ENCODE assay signal across 9 cellular contexts in the genomic region with DNA sequence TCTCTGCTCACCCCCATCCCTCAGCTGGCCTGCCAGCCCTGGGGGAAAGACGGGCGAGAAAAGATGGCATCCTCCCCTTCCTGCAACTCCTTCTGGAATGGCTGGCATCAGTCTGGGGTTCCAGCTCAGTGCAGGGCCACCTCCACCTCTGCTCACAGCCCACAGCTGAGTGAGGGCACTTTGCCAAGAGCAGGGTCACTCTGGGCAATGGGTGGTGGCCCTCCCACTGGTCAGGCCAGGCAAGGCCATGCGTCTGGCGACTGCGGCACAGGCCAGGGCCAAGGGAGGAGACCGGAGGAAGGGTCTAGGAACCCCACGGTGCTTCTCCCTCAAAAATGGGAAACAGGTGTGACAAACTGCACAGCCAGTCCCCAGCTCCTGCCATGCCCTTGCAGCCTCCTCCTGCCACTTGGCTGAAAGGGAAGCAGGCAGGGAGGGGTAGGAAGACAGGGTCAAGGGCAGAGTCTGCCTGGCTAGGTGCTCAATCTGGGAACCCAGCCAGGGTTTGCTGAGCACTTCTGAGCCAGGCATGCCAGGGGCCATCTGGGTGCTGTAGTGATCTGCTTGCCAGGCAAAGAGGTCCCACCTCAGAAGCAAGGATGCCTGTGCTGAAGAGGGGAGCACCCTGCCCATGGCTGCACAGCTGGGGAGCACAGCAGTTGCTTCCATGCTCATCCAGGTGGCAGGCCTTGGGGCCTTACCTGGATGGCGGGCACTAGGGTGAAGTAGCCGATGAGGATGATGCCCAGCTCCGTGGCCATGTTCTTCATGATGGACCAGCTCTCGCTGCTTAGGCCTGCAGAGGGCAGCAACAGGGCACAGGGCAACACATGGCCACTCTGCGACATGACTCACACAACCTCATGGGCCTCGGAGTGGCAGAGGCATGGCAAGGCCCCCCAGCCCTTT. TPM values are rescaled to one million over a fixed set of nuclear protein-coding genes. Genes with fewer than 3 reads are reported as not detected.
A peak's percentile ranks its signal among the peaks of the same experiment; 100 is the strongest.
DNase-seq lines count a peak whose midpoint lies in the region.
"Had no signal": no experiment of that assay in that cellular context is flagged by ENCODE, and none has a peak within 500 bp of the region (broad histone marks: within the 10 kb centered on the region; RNA-seq: fewer than 3 reads in every experiment).

No MANE protein-coding gene starts in this region.

- H3K27me3 Mint-ChIP-seq in activated naive CD8-positive, alpha-beta T cell treated with anti-CD3 and anti-CD28 coated beads for 36 hours: no peaks in the 10 kb centered on the region

- peak overlapping the region; percentile 69 for H3K4me3 Mint-ChIP-seq in activated naive CD8-positive, alpha-beta T cell treated with anti-CD3 and anti-CD28 coated beads for 36 hours

- H3K9ac ChIP-seq in iPS-20b (ENCODE audit: low read depth, low read length) (peak overlapping the region; percentile 28; the same call in 1 of the 2 replicates), stomach smooth muscle (ENCODE audit: low read length in 2 of 2) (peak overlapping the region; percentile 4 to 72)

- H3K27ac Mint-ChIP-seq in activated naive CD8-positive, alpha-beta T cell treated with anti-CD3 and anti-CD28 coated beads for 36 hours: peak overlapping the region; percentile 98

- no peaks in the 10 kb centered on the region for H3K4me1 ChIP-seq in iPS-20b (ENCODE audit: insufficient read depth, low read length)
- peaks cover 12% of the 10 kb centered on the region for H3K4me1 ChIP-seq in stomach smooth muscle (ENCODE audit: control insufficient read depth, insufficient read depth, low read length)

- H3K4me3 ChIP-seq in iPS-20b (ENCODE audit: low read length): no peak overlapping the region
- peak overlapping the region in 1 of 2 donors; percentile 40 for H3K4me3 ChIP-seq in stomach smooth muscle (ENCODE audit: low read length in 2 of 2)
- H3K4me3 ChIP-seq: SJSA1 had no signal

- H3K27me3 ChIP-seq in iPS-20b (ENCODE audit: insufficient read depth, low read length) (no peaks in the 10 kb centered on the region), stomach smooth muscle (ENCODE audit: control insufficient read depth in 1 of 2, insufficient read depth in 2 of 2, low read length in 2 of 2) (no peaks in the 10 kb centered on the region)
- H3K27me3 ChIP-seq: SJSA1 had no signal

- H3K9me3 Mint-ChIP-seq in activated naive CD8-positive, alpha-beta T cell treated with anti-CD3 and anti-CD28 coated beads for 36 hours: no peaks in the 10 kb centered on the region

- H3K9me3 ChIP-seq in iPS-20b (ENCODE audit: insufficient read depth, low read depth, low read length) (no peaks in the 10 kb centered on the region), stomach smooth muscle (ENCODE audit: control insufficient read depth in 2 of 2, low read length in 2 of 2) (no peaks in the 10 kb centered on the region)
- H3K9me3 ChIP-seq: SJSA1 had no signal

- H3K27ac ChIP-seq in iPS-20b (ENCODE audit: low read length) (no peak overlapping the region), stomach smooth muscle (ENCODE audit: low read length) (peak overlapping the region; percentile 62)

- peak; percentile 42 for DNase-seq in DMS79 (lab: John Stamatoyannopoulos, UW)
- DNase-seq in LHCN-M2 (ENCODE audit: low read depth): peak; percentile 53
- DNase-seq in activated naive CD8-positive, alpha-beta T cell treated with anti-CD3 and anti-CD28 coated beads for 36 hours: no peak
- no peak for DNase-seq in pons (ENCODE audit: low spot score)
- no peak for DNase-seq in NCI-H1930 (lab: John Stamatoyannopoulos, UW)
- DNase-seq in COR-L47 (lab: John Stamatoyannopoulos, UW): no peak

- H3K4me1 Mint-ChIP-seq in activated naive CD8-positive, alpha-beta T cell treated with anti-CD3 and anti-CD28 coated beads for 36 hours: peaks cover 15% of the 10 kb centered on the region

- H3K36me3 Mint-ChIP-seq in activated naive CD8-positive, alpha-beta T cell treated with anti-CD3 and anti-CD28 coated beads for 36 hours: peaks cover 11% of the 10 kb centered on the region

- H3K36me3 ChIP-seq in iPS-20b (ENCODE audit: insufficient read depth, low read depth, low read length) (peaks cover 56% of the 10 kb centered on the region), stomach smooth muscle (ENCODE audit: control insufficient read depth in 2 of 2, insufficient read depth in 2 of 2, low read length in 2 of 2) (peaks cover 25 to 30% of the 10 kb centered on the region in 2 donors)

RNA-seq across cellular contexts. Expression of a gene that starts 41.2 kb away (rescaled TPM):
- total RNA-seq in LHCN-M2 (2014; rRNA removed): 15.2 and 16.7 TPM in 2 replicates
- polyA plus RNA-seq in LHCN-M2 (2012): 31.5 TPM
- total RNA-seq in activated naive CD8-positive, alpha-beta T cell treated with anti-CD3 and anti-CD28 coated beads for 36 hours: 10 to 100 TPM; 25.9 to 30.3 TPM

RNA-seq across cellular contexts. Expression of a gene that starts 53.7 kb away (rescaled TPM):
- 66.5 and 71.1 TPM in 2 replicates for total RNA-seq in LHCN-M2 (2014; rRNA removed)
- 33.7 TPM for polyA plus RNA-seq in LHCN-M2 (2012)
- 10 to 100 TPM; 58.3 to 58.4 TPM for total RNA-seq in activated naive CD8-positive, alpha-beta T cell treated with anti-CD3 and anti-CD28 coated beads for 36 hours

Comparison
In these comparisons a context has a peak if more than half of its experiments do, and no peak if none do; other contexts are left out.
1. DNase-seq: peak in DMS79 (single experiment) and LHCN-M2 (single experiment); none in activated naive CD8-positive, alpha-beta T cell treated with anti-CD3 and anti-CD28 coated beads for 36 hours (single experiment), pons (single experiment), NCI-H1930 (0 of 2) and COR-L47 (single experiment).